In the genomic region with DNA sequence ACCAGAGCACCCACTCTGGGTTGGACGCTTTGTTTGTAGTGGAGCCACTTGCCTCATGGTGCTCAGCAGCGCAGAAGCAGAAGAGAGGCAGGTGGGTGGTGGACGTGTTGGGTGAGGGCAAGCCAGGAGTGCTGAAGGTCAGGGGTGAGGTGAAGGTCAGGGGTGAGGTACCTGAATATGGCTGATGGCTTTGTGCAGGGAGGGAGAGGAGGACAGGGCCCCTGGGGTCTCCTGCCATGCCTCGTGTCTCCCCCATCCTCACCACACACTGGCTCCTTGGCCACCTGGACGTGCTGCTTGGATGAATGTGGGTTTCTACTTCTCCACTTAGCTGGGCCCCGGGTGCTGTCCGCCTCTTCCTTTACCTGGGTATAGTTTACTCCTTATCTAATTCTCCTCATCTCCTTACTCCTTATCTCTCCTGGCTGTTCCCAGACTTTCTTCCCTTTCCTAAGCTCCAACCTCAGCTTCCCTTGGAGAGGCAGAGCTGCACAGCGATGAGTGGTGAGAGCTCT, we compare ENCODE assay signal across 20 cellular contexts.
DNase-seq lines count a peak whose midpoint lies in the region; FAIRE-seq and TF ChIP-seq lines count a peak whose summit lies in the region.
"Had no signal": no experiment of that assay in that cellular context is flagged by ENCODE, and none has a peak within 500 bp of the region (broad histone marks: within the 10 kb centered on the region; RNA-seq: fewer than 3 reads in every experiment).

No MANE protein-coding gene starts in this region.

- no peaks in the 10 kb centered on the region for H4K20me1 ChIP-seq in astrocyte (ENCODE audit: insufficient read depth, low read length)

- TF ChIP-seq CTCF in astrocyte (IDR thresholded peaks at IDR 0.05; ENCODE audit: insufficient read depth, low read depth, low read length): no peak
- TF ChIP-seq CTCF in endodermal cell (conservative IDR thresholded peaks at IDR 0.05): no peak

- no peaks in the 10 kb centered on the region for H3K79me2 ChIP-seq in astrocyte (ENCODE audit: insufficient read depth, low read length)

- POLR2A ChIA-PET in activated CD4-positive, alpha-beta T cell treated with anti-CD3 and anti-CD28 coated beads, Interleukin-2, amount 10 ng/mL, durations not matched to agents 7 days and 5 days (lab: Charles Lee): no interaction called here

- peaks cover 70% of the 10 kb centered on the region for H3K36me3 Mint-ChIP-seq in astrocyte (ENCODE audit: low read depth, unreplicated experiment)
- H3K36me3 Mint-ChIP-seq in endodermal cell (ENCODE audit: low read depth): no peaks in the 10 kb centered on the region
- H3K36me3 Mint-ChIP-seq in activated naive CD8-positive, alpha-beta T cell treated with anti-CD3 and anti-CD28 coated beads for 36 hours: no peaks in the 10 kb centered on the region
- no peaks in the 10 kb centered on the region for H3K36me3 Mint-ChIP-seq in activated CD4-positive, alpha-beta T cell treated with anti-CD3 and anti-CD28 coated beads, Interleukin-2, amount 10 ng/mL, durations not matched to agents 7 days and 5 days (ENCODE audit: low read depth)
- H3K36me3 Mint-ChIP-seq: CD4-positive, CD25-positive, alpha-beta regulatory T cell; CD8-positive, alpha-beta memory T cell had no signal

- H3K9ac ChIP-seq in astrocyte (ENCODE audit: low read length) (no peak overlapping the region), endodermal cell (ENCODE audit: extremely low read depth, low read length, poor library complexity, severe bottlenecking) (no peak overlapping the region)
- H3K9ac ChIP-seq: GM23248 had no signal

- H2AFZ ChIP-seq in astrocyte (ENCODE audit: low read depth, low read length): no peak overlapping the region
- H2AFZ ChIP-seq: GM23248 had no signal

- peaks cover 3% of the 10 kb centered on the region for H3K9me3 Mint-ChIP-seq in astrocyte (ENCODE audit: unreplicated experiment)
- no peaks in the 10 kb centered on the region for H3K9me3 Mint-ChIP-seq in endodermal cell
- no peaks in the 10 kb centered on the region for H3K9me3 Mint-ChIP-seq in activated naive CD8-positive, alpha-beta T cell treated with anti-CD3 and anti-CD28 coated beads for 36 hours
- H3K9me3 Mint-ChIP-seq in activated CD4-positive, alpha-beta T cell treated with anti-CD3 and anti-CD28 coated beads, Interleukin-2, amount 10 ng/mL, durations not matched to agents 7 days and 5 days: no peaks in the 10 kb centered on the region
- H3K9me3 Mint-ChIP-seq: CD8-positive, alpha-beta memory T cell had no signal

- H3K27ac ChIP-seq in astrocyte (ENCODE audit: low read depth, low read length) (no peak overlapping the region), endodermal cell (ENCODE audit: low read depth, low read length) (no peak overlapping the region)
- H3K27ac ChIP-seq: GM23248 had no signal

- CTCF ChIA-PET in activated CD4-positive, alpha-beta T cell treated with anti-CD3 and anti-CD28 coated beads, Interleukin-2, amount 10 ng/mL, durations not matched to agents 7 days and 5 days (lab: Charles Lee): no interaction called here

- no peaks in the 10 kb centered on the region for H3K9me3 ChIP-seq in astrocyte (ENCODE audit: insufficient read depth, low read depth, low read length)
- no peaks in the 10 kb centered on the region for H3K9me3 ChIP-seq in endodermal cell (ENCODE audit: control insufficient read depth, low read length)
- H3K9me3 ChIP-seq: BE2C, Caco-2, HAP-1 had no signal

- FAIRE-seq in astrocyte (lab: Jason Lieb, UNC): no peak
- FAIRE-seq: A204.1, D721Med, G401.6, GM12891, GM19239, HepG2 had no signal

- peaks cover 3% of the 10 kb centered on the region for H3K36me3 ChIP-seq in astrocyte (ENCODE audit: insufficient read depth, low read length)
- no peaks in the 10 kb centered on the region for H3K36me3 ChIP-seq in endodermal cell (ENCODE audit: control insufficient read depth, insufficient read depth, low read length)
- H3K36me3 ChIP-seq: BE2C, HAP-1 had no signal

- H3K4me2 ChIP-seq in astrocyte (ENCODE audit: low read length): no peak overlapping the region

- H3K27ac Mint-ChIP-seq in astrocyte (ENCODE audit: unreplicated experiment) (peak overlapping the region; percentile 31), endodermal cell (no peak overlapping the region)
- no peak overlapping the region for H3K27ac Mint-ChIP-seq in activated naive CD8-positive, alpha-beta T cell treated with anti-CD3 and anti-CD28 coated beads for 36 hours
- H3K27ac Mint-ChIP-seq in activated CD4-positive, alpha-beta T cell treated with anti-CD3 and anti-CD28 coated beads, Interleukin-2, amount 10 ng/mL, durations not matched to agents 7 days and 5 days: no peak overlapping the region
- H3K27ac Mint-ChIP-seq: CD4-positive, CD25-positive, alpha-beta regulatory T cell; CD8-positive, alpha-beta memory T cell had no signal

- H3K27me3 Mint-ChIP-seq in astrocyte (ENCODE audit: low read depth, unreplicated experiment) (peaks cover 7% of the 10 kb centered on the region), endodermal cell (ENCODE audit: insufficient read depth) (no peaks in the 10 kb centered on the region)
- no peaks in the 10 kb centered on the region for H3K27me3 Mint-ChIP-seq in activated naive CD8-positive, alpha-beta T cell treated with anti-CD3 and anti-CD28 coated beads for 36 hours
- no peaks in the 10 kb centered on the region for H3K27me3 Mint-ChIP-seq in activated CD4-positive, alpha-beta T cell treated with anti-CD3 and anti-CD28 coated beads, Interleukin-2, amount 10 ng/mL, durations not matched to agents 7 days and 5 days

- DNase-seq in astrocyte (ENCODE audit: low read depth): no peak
- DNase-seq in endodermal cell: peak; percentile 8
- peak; percentile 41 for DNase-seq in mesenteric fat pad (ENCODE audit: low spot score)
- DNase-seq in foreskin melanocyte: no peak
- DNase-seq in activated naive CD8-positive, alpha-beta T cell treated with anti-CD3 and anti-CD28 coated beads for 36 hours: no peak
- no peak for DNase-seq in activated CD4-positive, alpha-beta T cell treated with anti-CD3 and anti-CD28 coated beads, Interleukin-2, amount 10 ng/mL, durations not matched to agents 7 days and 5 days
- DNase-seq: ACHN; BE2C; C1 segment of cervical spinal cord; Caco-2; CD4-positive, CD25-positive, alpha-beta regulatory T cell; CD8-positive, alpha-beta memory T cell; GM23248 had no signal

- 92 to 96% methylated on average over 7 to 8 of the region's 8 CpGs for WGBS in endodermal cell (ENCODE audit: insufficient coverage in 1 of 2, insufficient read length in 1 of 2), 2 experiments

- H3K4me3 ChIP-seq in astrocyte (ENCODE audit: insufficient read depth, low read depth, low read length) (no peak overlapping the region), endodermal cell (ENCODE audit: low read length) (no peak overlapping the region)
- H3K4me3 ChIP-seq: GM23248, HAP-1 had no signal

- H3K4me1 Mint-ChIP-seq in astrocyte (ENCODE audit: low read depth, unreplicated experiment): no peaks in the 10 kb centered on the region
- H3K4me1 Mint-ChIP-seq in endodermal cell: no peaks in the 10 kb centered on the region
- H3K4me1 Mint-ChIP-seq in activated naive CD8-positive, alpha-beta T cell treated with anti-CD3 and anti-CD28 coated beads for 36 hours: no peaks in the 10 kb centered on the region
- H3K4me1 Mint-ChIP-seq in activated CD4-positive, alpha-beta T cell treated with anti-CD3 and anti-CD28 coated beads, Interleukin-2, amount 10 ng/mL, durations not matched to agents 7 days and 5 days: no peaks in the 10 kb centered on the region
- H3K4me1 Mint-ChIP-seq: CD4-positive, CD25-positive, alpha-beta regulatory T cell; CD8-positive, alpha-beta memory T cell had no signal

- no peak overlapping the region for H3K4me3 Mint-ChIP-seq in astrocyte (ENCODE audit: unreplicated experiment)
- no peak overlapping the region for H3K4me3 Mint-ChIP-seq in endodermal cell
- H3K4me3 Mint-ChIP-seq in activated naive CD8-positive, alpha-beta T cell treated with anti-CD3 and anti-CD28 coated beads for 36 hours: no peak overlapping the region
- H3K4me3 Mint-ChIP-seq in activated CD4-positive, alpha-beta T cell treated with anti-CD3 and anti-CD28 coated beads, Interleukin-2, amount 10 ng/mL, durations not matched to agents 7 days and 5 days: no peak overlapping the region
- H3K4me3 Mint-ChIP-seq: CD4-positive, CD25-positive, alpha-beta regulatory T cell; CD8-positive, alpha-beta memory T cell had no signal

- H3K4me1 ChIP-seq in astrocyte (ENCODE audit: insufficient read depth, low read length) (no peaks in the 10 kb centered on the region), endodermal cell (ENCODE audit: control insufficient read depth, insufficient read depth, low read length) (no peaks in the 10 kb centered on the region)
- H3K4me1 ChIP-seq: BE2C, Caco-2, HAP-1 had no signal

- H3K27me3 ChIP-seq in astrocyte (ENCODE audit: insufficient read depth, low read length) (peaks cover 2% of the 10 kb centered on the region), endodermal cell (ENCODE audit: control insufficient read depth, insufficient read depth, low read length, poor library complexity, severe bottlenecking) (no peaks in the 10 kb centered on the region)
- H3K27me3 ChIP-seq: BE2C had no signal

Comparison
In these comparisons a context has a peak if more than half of its experiments do, and no peak if none do; other contexts are left out.
1. DNase-seq: peak in endodermal cell (single experiment) and mesenteric fat pad (single experiment); none in astrocyte (single experiment), foreskin melanocyte (single experiment), activated naive CD8-positive, alpha-beta T cell treated with anti-CD3 and anti-CD28 coated beads for 36 hours (single experiment) and activated CD4-positive, alpha-beta T cell treated with anti-CD3 and anti-CD28 coated beads, Interleukin-2, amount 10 ng/mL, durations not matched to agents 7 days and 5 days (single experiment).